Comparison of ENCODE assay signal across 8 cellular contexts in the genomic region with DNA sequence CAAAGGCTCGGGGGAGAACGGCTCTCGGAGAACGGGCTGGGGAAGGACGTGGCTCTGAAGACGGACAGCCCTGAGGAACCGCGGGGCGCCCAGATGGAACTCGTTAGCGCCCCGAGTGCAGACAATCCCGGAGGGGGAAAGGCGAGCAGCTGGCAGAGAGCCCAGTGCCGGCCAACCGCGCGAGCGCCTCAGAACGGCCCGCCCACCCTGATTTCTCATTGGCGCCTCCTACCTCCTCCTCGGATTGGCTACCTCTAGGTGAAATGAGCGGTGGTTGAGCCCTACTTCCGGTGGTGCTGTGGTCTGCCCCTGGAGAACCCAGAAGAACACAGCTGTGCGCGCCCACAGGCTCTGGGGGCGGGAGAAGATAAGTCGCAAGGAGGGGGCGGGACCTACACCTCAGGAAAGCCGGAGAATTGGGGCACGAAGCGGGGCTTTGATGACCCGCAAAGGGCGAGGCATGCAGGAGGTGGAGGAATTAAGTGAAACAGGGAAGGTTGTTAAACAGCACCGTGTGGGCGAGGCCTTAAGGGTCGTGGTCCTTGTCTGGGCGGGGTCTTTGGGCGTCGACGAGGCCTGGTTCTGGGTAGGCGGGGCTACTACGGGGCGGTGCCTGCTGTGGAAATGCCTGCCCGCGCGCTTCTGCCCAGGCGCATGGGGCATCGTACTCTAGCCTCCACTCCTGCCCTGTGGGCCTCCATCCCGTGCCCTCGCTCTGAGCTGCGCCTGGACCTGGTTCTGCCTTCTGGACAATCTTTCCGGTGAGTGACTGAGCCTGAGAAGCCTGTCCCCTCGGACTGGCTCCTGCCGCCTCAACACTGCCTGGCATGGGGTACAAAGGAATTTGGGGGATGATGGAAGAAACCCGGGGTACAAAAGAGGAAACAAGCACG. TPM values are rescaled to one million over a fixed set of nuclear protein-coding genes. Genes with fewer than 3 reads are reported as not detected.
DNase-seq lines count a peak whose midpoint lies in the region; ATAC-seq and TF ChIP-seq lines count a peak whose summit lies in the region.

A gene (plus strand): TSS at position 290 of the 893 bp plus-strand sequence. CDS start 335 bp downstream, at position 625.

- peaks cover 19% of the 10 kb centered on the region for H3K79me2 ChIP-seq in osteoblast (ENCODE audit: insufficient read depth, low read length)

- H3K27ac ChIP-seq in osteoblast (ENCODE audit: low read depth, low read length) (peak within 1 kb of the TSS; percentile 66), thoracic aorta (peak within 1 kb of the TSS; percentile 76 to 86)

- no peaks in the 10 kb centered on the region for H4K20me1 ChIP-seq in osteoblast (ENCODE audit: insufficient read depth, low read length)

- H3K36me3 ChIP-seq in osteoblast (ENCODE audit: insufficient read depth, low read length) (peaks cover 48% of the 10 kb centered on the region), thoracic aorta (peaks cover 27% of the 10 kb centered on the region)

- no peak for TF ChIP-seq CTCF in osteoblast (IDR thresholded peaks at IDR 0.05; ENCODE audit: extremely low read depth, low read depth, low read length)
- TF ChIP-seq CTCF in thoracic aorta (IDR thresholded peaks at IDR 0.05), result peak; percentile 5

- H3K27me3 ChIP-seq in osteoblast (ENCODE audit: insufficient read depth, low read length) (no peaks in the 10 kb centered on the region), thoracic aorta (replicated peaks; ENCODE audit: insufficient read depth) (no peaks in the 10 kb centered on the region)

- H3K9me3 ChIP-seq in osteoblast (ENCODE audit: low read depth, low read length), result no peaks in the 10 kb centered on the region
- no peaks in the 10 kb centered on the region for H3K9me3 ChIP-seq in thoracic aorta

- H3K27ac Mint-ChIP-seq in activated naive CD4-positive, alpha-beta T cell treated with anti-CD3 and anti-CD28 coated beads, Interleukin-2, amount 50 U/mL, for 72 hours, result peak within 1 kb of the TSS; percentile 87 to 95

- peak within 1 kb of the TSS; percentile 76 for H3K4me3 ChIP-seq in GM08714 (ENCODE audit: low read length)
- peak within 1 kb of the TSS; percentile 79 for H3K4me3 ChIP-seq in osteoblast (ENCODE audit: insufficient read depth, low read length)
- H3K4me3 ChIP-seq in thoracic aorta, result peak within 1 kb of the TSS; percentile 76

- DNase-seq in NCI-H1092 treated with DMSO at 0.1 percent for 48 hours (lab: John Stamatoyannopoulos, UW) (peak; percentile 95), SKM-1 (lab: John Stamatoyannopoulos, UW; ENCODE audit: unreplicated experiment) (peak; percentile 98), glomerular visceral epithelial cell (ENCODE audit: extremely low spot score) (peak; percentile 98), osteoblast (ENCODE audit: insufficient read length, low spot score, missing footprints) (peak; percentile 100), thoracic aorta (ENCODE audit: low spot score) (peak; percentile 94)
- peak; percentile 93 to 98 for DNase-seq in activated naive CD4-positive, alpha-beta T cell treated with anti-CD3 and anti-CD28 coated beads, Interleukin-2, amount 50 U/mL, for 72 hours (ENCODE audit: low spot score in 2 of 2)

- ATAC-seq in HG02610 (IDR thresholded peaks at IDR 0.05; ENCODE audit: unreplicated experiment) (peak; percentile 95), thoracic aorta (ENCODE audit: insufficient number of reproducible peaks, low FRiP score, low read depth) (peak; percentile 86)
- peak; percentile 95 to 97 for ATAC-seq in activated naive CD4-positive, alpha-beta T cell treated with anti-CD3 and anti-CD28 coated beads, Interleukin-2, amount 50 U/mL, for 72 hours

- H3K9me3 Mint-ChIP-seq in activated naive CD4-positive, alpha-beta T cell treated with anti-CD3 and anti-CD28 coated beads, Interleukin-2, amount 50 U/mL, for 72 hours, result no peaks in the 10 kb centered on the region

- H3K4me2 ChIP-seq in osteoblast (ENCODE audit: insufficient read depth, low read length), result peak within 1 kb of the TSS; percentile 92

- H3K36me3 Mint-ChIP-seq in activated naive CD4-positive, alpha-beta T cell treated with anti-CD3 and anti-CD28 coated beads, Interleukin-2, amount 50 U/mL, for 72 hours, result peaks cover 26 to 32% of the 10 kb centered on the region in 2 donors

- peak within 1 kb of the TSS; percentile 93 for H2AFZ ChIP-seq in osteoblast (ENCODE audit: low read length)

- H3K4me1 ChIP-seq in osteoblast (ENCODE audit: insufficient read depth, low read length) (peaks cover 37% of the 10 kb centered on the region), thoracic aorta (ENCODE audit: control insufficient read depth in 1 of 2, low read depth in 2 of 2) (peaks cover 0 to 28% of the 10 kb centered on the region in 2 donors)

RNA-seq across cellular contexts. Expression of the gene that starts here (rescaled TPM):
- total RNA-seq in activated naive CD4-positive, alpha-beta T cell treated with anti-CD3 and anti-CD28 coated beads, Interleukin-2, amount 50 U/mL, for 72 hours, result 10 to 100 TPM; 34.8 to 58.0 TPM
- total RNA-seq in osteoblast, result 24.8 and 25.7 TPM in 2 replicates
- total RNA-seq in thoracic aorta, result 10 to 100 TPM; 23.0 to 26.3 TPM

Comparison
In these comparisons a context has a peak if more than half of its experiments do, and no peak if none do; other contexts are left out.
1. Peak in every context shown above with its lines: DNase-seq, ATAC-seq, H3K4me3 ChIP-seq and H3K27ac ChIP-seq.